In the genomic region with DNA sequence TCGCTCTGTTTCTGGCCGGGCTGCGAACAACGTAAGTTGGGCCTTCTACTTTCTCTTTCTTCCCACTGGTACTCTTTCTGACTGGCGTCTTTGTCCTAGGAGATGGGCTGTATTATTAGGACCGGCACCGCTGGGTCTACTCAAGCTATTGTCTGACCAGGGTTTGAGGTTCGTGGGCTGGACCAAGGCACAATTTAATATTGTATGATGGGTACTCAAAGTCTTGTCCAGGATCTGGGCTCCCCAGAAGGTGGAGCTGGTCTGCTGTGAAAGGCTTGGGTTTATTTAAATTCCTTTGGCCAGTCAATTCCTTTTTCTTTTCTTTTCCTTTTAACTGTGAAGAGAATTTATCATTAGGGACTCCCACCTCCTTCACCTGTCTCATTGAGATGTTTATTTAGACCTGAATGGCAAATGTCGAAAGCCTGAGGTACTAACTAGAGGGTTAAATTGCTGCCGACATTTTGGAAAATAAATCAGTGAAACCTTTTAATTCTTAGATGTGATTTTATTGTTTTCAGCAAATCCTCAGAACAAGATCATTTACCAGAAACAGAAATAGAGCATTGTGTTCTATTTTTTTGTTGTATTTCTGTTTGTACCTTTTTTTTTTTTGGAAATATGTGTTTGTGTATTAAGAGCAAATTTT, we compare ENCODE assay signal across 8 cellular contexts. TPM values are rescaled to one million over a fixed set of nuclear protein-coding genes. Genes with fewer than 3 reads are reported as not detected.
DNase-seq lines count a peak whose midpoint lies in the region; ATAC-seq, FAIRE-seq and TF ChIP-seq lines count a peak whose summit lies in the region.

No MANE protein-coding gene starts in this region.

- H3K9me3 ChIP-seq in pancreas = no peaks in the 10 kb centered on the region

- no peak for FAIRE-seq in pancreas (lab: Jason Lieb, UNC)

- H3K4me1 ChIP-seq in pancreas = no peaks in the 10 kb centered on the region

- peak overlapping the region; percentile 55 to 77 (median 70) for H3K4me3 ChIP-seq in pancreas

- intact Hi-C loops in head of caudate nucleus (cut with DNase I) (no loop called here), pancreas (cut with DNase I) (no loop called here)

- no peaks in the 10 kb centered on the region for H3K36me3 ChIP-seq in pancreas

- H3K9me3 Mint-ChIP-seq in activated naive CD4-positive, alpha-beta T cell treated with anti-CD3 and anti-CD28 coated beads, Interleukin-2, amount 50 U/mL, for 72 hours = no peaks in the 10 kb centered on the region

- peak; percentile 77 for DNase-seq in DMS114 treated with DMSO at 0.1 percent for 48 hours (lab: John Stamatoyannopoulos, UW; ENCODE audit: unreplicated experiment)
- DNase-seq in LoVo (ENCODE audit: low spot score) = peak; percentile 51
- DNase-seq in activated naive CD4-positive, alpha-beta T cell treated with anti-CD3 and anti-CD28 coated beads, Interleukin-2, amount 50 U/mL, for 72 hours (ENCODE audit: low spot score in 2 of 2) = no peak
- peak in 22 of 42 donors; percentile 27 to 75 (median 48) for DNase-seq in head of caudate nucleus
- DNase-seq in pancreas = peak in 2 of 6 donors; percentile 17 to 56
- DNase-seq in NOMO-1 treated with DMSO at 0.1 percent for 48 hours (lab: John Stamatoyannopoulos, UW; ENCODE audit: unreplicated experiment) = no peak
- no peak for DNase-seq in NCI-H1694 treated with DMSO at 0.1 percent for 48 hours (lab: John Stamatoyannopoulos, UW)

- H3K27ac Mint-ChIP-seq in activated naive CD4-positive, alpha-beta T cell treated with anti-CD3 and anti-CD28 coated beads, Interleukin-2, amount 50 U/mL, for 72 hours = peak overlapping the region; percentile 29 to 76

- no peaks in the 10 kb centered on the region for H3K27me3 ChIP-seq in pancreas

- WGBS in pancreas, 2 donors = 3 to 4% methylated on average over 10 of the region's 10 CpGs

- ATAC-seq in GM21423 (IDR thresholded peaks at IDR 0.05; ENCODE audit: unreplicated experiment) = peak; percentile 17
- peak in 1 of 2 donors; percentile 43 for ATAC-seq in activated naive CD4-positive, alpha-beta T cell treated with anti-CD3 and anti-CD28 coated beads, Interleukin-2, amount 50 U/mL, for 72 hours
- ATAC-seq in pancreas = peak in 3 of 4 donors; percentile 20 to 59 (median 59)

- no peak for TF ChIP-seq CTCF in pancreas (IDR thresholded peaks at IDR 0.05)

- peaks cover 7 to 9% of the 10 kb centered on the region in 2 donors for H3K36me3 Mint-ChIP-seq in activated naive CD4-positive, alpha-beta T cell treated with anti-CD3 and anti-CD28 coated beads, Interleukin-2, amount 50 U/mL, for 72 hours

- H3K27ac ChIP-seq in pancreas = peak overlapping the region in 3 of 4 donors; percentile 27 to 47 (median 45)

RNA-seq across cellular contexts. Expression of a gene that starts 0.4 kb away (rescaled TPM):
- total RNA-seq in activated naive CD4-positive, alpha-beta T cell treated with anti-CD3 and anti-CD28 coated beads, Interleukin-2, amount 50 U/mL, for 72 hours = not detected
- 1 to 10 TPM; 1.7 to 4.7 (median 3.1) TPM for total RNA-seq in pancreas
- polyA plus RNA-seq in pancreas = 1 to 10 TPM; 4.8 to 6.4 TPM

RNA-seq across cellular contexts. Expression of a gene that starts 0.8 kb away (rescaled TPM):
- total RNA-seq in activated naive CD4-positive, alpha-beta T cell treated with anti-CD3 and anti-CD28 coated beads, Interleukin-2, amount 50 U/mL, for 72 hours = under 1 TPM in 1 of 2 donors, not detected in 1; 0.19 TPM
- 1 to 10 TPM in 1 of 6 donors, under 1 TPM in 5; 0.43 to 1.3 (median 0.78) TPM for total RNA-seq in pancreas
- polyA plus RNA-seq in pancreas = 1 to 10 TPM in 1 of 2 donors, under 1 TPM in 1; 0.87 to 2.6 TPM

RNA-seq across cellular contexts. Expression of a gene that starts 39.1 kb away (rescaled TPM):
- under 1 TPM in 1 of 2 donors, not detected in 1; 0.23 TPM for total RNA-seq in activated naive CD4-positive, alpha-beta T cell treated with anti-CD3 and anti-CD28 coated beads, Interleukin-2, amount 50 U/mL, for 72 hours
- 1 to 10 TPM; 5.9 to 9.7 (median 7.6) TPM for total RNA-seq in pancreas
- polyA plus RNA-seq in pancreas = 10 to 100 TPM in 1 of 2 donors, 1 to 10 TPM in 1; 9.9 to 10.3 TPM

Comparison
In these comparisons a context has a peak if more than half of its experiments do, and no peak if none do; other contexts are left out.
1. DNase-seq: peak in DMS114 treated with DMSO at 0.1 percent for 48 hours (single experiment), LoVo (single experiment) and head of caudate nucleus (22 of 42); none in activated naive CD4-positive, alpha-beta T cell treated with anti-CD3 and anti-CD28 coated beads, Interleukin-2, amount 50 U/mL, for 72 hours (0 of 2), NOMO-1 treated with DMSO at 0.1 percent for 48 hours (single experiment) and NCI-H1694 treated with DMSO at 0.1 percent for 48 hours (single experiment).
2. RNA of a gene that starts 39.1 kb away (total RNA-seq): 5.9 to 9.7 TPM in pancreas; 0.23 TPM in activated naive CD4-positive, alpha-beta T cell treated with anti-CD3 and anti-CD28 coated beads, Interleukin-2, amount 50 U/mL, for 72 hours; every median in the first group is over 4 times any median in the second.